Comparison of ENCODE assay signal across 13 cellular contexts in the genomic region with DNA sequence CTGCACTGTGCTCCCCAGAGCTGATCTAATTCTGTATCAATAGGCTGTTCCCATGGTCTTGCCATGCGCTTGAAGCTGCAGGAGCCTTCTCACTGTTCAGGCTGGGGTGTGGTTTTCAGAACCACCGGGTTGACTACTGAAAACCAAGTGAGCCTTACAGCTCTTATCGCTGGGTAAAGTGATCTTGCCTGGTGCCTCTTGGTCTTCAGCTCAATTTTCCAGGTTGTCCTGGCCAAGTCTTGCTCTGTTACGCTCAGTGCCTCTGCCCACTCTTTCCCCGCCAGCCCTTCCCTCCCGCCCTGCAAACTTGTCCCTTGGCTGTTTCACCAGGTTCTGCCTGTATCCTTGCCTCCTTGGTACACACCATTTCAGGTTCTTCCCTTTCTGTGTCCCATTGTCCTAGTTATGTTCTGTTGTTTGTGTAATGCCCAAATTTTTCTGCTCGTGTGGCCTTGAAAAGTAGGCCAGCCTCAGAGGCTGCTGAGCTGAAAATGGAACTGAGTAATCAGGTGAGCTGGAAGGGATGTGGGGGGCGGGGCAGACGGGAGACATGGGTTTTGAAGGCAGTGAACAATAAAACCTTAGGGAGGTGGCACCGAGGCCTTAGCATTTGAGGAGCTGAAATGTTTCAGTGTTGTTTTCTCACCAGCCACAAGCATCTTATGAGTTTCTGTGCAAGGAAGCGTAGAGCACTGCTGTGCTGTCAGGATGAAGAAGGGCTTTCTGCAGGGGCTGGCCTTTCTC. TPM values are rescaled to one million over a fixed set of nuclear protein-coding genes. Genes with fewer than 3 reads are reported as not detected.
A peak's percentile ranks its signal among the peaks of the same experiment; 100 is the strongest.
DNase-seq lines count a peak whose midpoint lies in the region; ATAC-seq, FAIRE-seq and TF ChIP-seq lines count a peak whose summit lies in the region.
"Had no signal": no experiment of that assay in that cellular context is flagged by ENCODE, and none has a peak within 500 bp of the region (broad histone marks: within the 10 kb centered on the region; RNA-seq: fewer than 3 reads in every experiment).

No MANE protein-coding gene starts in this region.

- intact Hi-C loops in CD4-positive, alpha-beta T cell (cut with DNase I, micrococcal nuclease) = no loop called here
- intact Hi-C loops in activated CD4-positive, alpha-beta T cell treated with anti-CD3 and anti-CD28 coated beads, Interleukin-2, amount 10 ng/mL, durations not matched to agents 24 days and 14 days (cut with micrococcal nuclease) = no loop called here
- intact Hi-C loops in mammary epithelial cell (cut with micrococcal nuclease) = no loop called here

- peak; percentile 67 for FAIRE-seq in GM12891 (lab: Jason Lieb, UNC)
- FAIRE-seq: GM18507 had no signal

- H3K4me2 ChIP-seq in mesenchymal stem cell (ENCODE audit: low read length, poor library complexity, severe bottlenecking) = no peak overlapping the region
- no peak overlapping the region for H3K4me2 ChIP-seq in mammary epithelial cell (ENCODE audit: insufficient read depth, low read depth, low read length)

- no peak overlapping the region for H4K91ac ChIP-seq in mesenchymal stem cell (ENCODE audit: low read length)

- no peak overlapping the region for H3K4ac ChIP-seq in mesenchymal stem cell (ENCODE audit: low read depth in 1 of 2, low read length in 2 of 2)

- H3K79me2 ChIP-seq in mammary epithelial cell (ENCODE audit: insufficient read depth, low read length) = peaks cover 19% of the 10 kb centered on the region

- no peaks in the 10 kb centered on the region for H3K9me3 Mint-ChIP-seq in CD4-positive, alpha-beta T cell
- no peaks in the 10 kb centered on the region for H3K9me3 Mint-ChIP-seq in activated CD4-positive, alpha-beta T cell treated with anti-CD3 and anti-CD28 coated beads, Interleukin-2, amount 10 ng/mL, durations not matched to agents 24 days and 14 days
- peaks cover 2% of the 10 kb centered on the region for H3K9me3 Mint-ChIP-seq in glutamatergic neuron (ENCODE audit: unreplicated experiment)
- H3K9me3 Mint-ChIP-seq: activated naive CD8-positive, alpha-beta T cell treated with anti-CD3 and anti-CD28 coated beads, Interleukin-2, amount 10 ng/mL, durations not matched to agents 7 days and 5 days had no signal

- no peak for TF ChIP-seq POLR2A in GM12891 (IDR thresholded peaks at IDR 0.05; ENCODE audit: low read depth, low read length)

- CTCF ChIA-PET in CD4-positive, alpha-beta T cell (lab: Charles Lee) = interaction anchor here (1.3 kb wide), 1 partner anchor 13 kb away, joined by 4 read pairs; no protein-coding TSS in a partner anchor
- CTCF ChIA-PET in mammary epithelial cell (lab: Charles Lee; ENCODE audit: low non-redundant PET) = no interaction called here

- no peak overlapping the region for H3K9ac ChIP-seq in mesenchymal stem cell (ENCODE audit: low read length)
- H3K9ac ChIP-seq in mammary epithelial cell (ENCODE audit: insufficient read depth, low read length) = no peak overlapping the region

- H3K4me1 ChIP-seq in mesenchymal stem cell (ENCODE audit: control insufficient read depth, insufficient read depth, low read depth, low read length) (peaks cover 12% of the 10 kb centered on the region), mammary epithelial cell (ENCODE audit: insufficient read depth, low read length) (peaks cover 13% of the 10 kb centered on the region)

- peak overlapping the region; percentile 72 for H3K27ac Mint-ChIP-seq in CD4-positive, alpha-beta T cell
- H3K27ac Mint-ChIP-seq in activated CD4-positive, alpha-beta T cell treated with anti-CD3 and anti-CD28 coated beads, Interleukin-2, amount 10 ng/mL, durations not matched to agents 24 days and 14 days = peak overlapping the region; percentile 59
- no peak overlapping the region for H3K27ac Mint-ChIP-seq in glutamatergic neuron (ENCODE audit: unreplicated experiment)
- H3K27ac Mint-ChIP-seq: activated naive CD8-positive, alpha-beta T cell treated with anti-CD3 and anti-CD28 coated beads, Interleukin-2, amount 10 ng/mL, durations not matched to agents 7 days and 5 days had no signal

- peak in 2 of 10 experiments; percentile 17 to 22 for DNase-seq in CD4-positive, alpha-beta T cell
- no peak for DNase-seq in GM12891 (ENCODE audit: insufficient read length, low spot score)
- no peak for DNase-seq in activated CD4-positive, alpha-beta T cell treated with anti-CD3 and anti-CD28 coated beads, Interleukin-2, amount 10 ng/mL, durations not matched to agents 24 days and 14 days
- DNase-seq in mesenchymal stem cell = no peak
- DNase-seq in glutamatergic neuron = no peak
- DNase-seq in KG1 (lab: John Stamatoyannopoulos, UW) = no peak
- no peak for DNase-seq in mammary epithelial cell
- DNase-seq: activated naive CD8-positive, alpha-beta T cell treated with anti-CD3 and anti-CD28 coated beads, Interleukin-2, amount 10 ng/mL, durations not matched to agents 7 days and 5 days; mesendoderm; NCI-H1436; NCI-H446 treated with DMSO at 0.1 percent for 48 hours had no signal

- H4K8ac ChIP-seq in mesenchymal stem cell (ENCODE audit: low read length) = peak overlapping the region; percentile 17

- peaks cover 82% of the 10 kb centered on the region for H3K36me3 Mint-ChIP-seq in CD4-positive, alpha-beta T cell (ENCODE audit: low read depth)
- peaks cover 63% of the 10 kb centered on the region for H3K36me3 Mint-ChIP-seq in activated CD4-positive, alpha-beta T cell treated with anti-CD3 and anti-CD28 coated beads, Interleukin-2, amount 10 ng/mL, durations not matched to agents 24 days and 14 days (ENCODE audit: low read depth)
- no peaks in the 10 kb centered on the region for H3K36me3 Mint-ChIP-seq in glutamatergic neuron (ENCODE audit: unreplicated experiment)

- peaks cover 22% of the 10 kb centered on the region for H3K79me1 ChIP-seq in mesenchymal stem cell (replicated peaks; ENCODE audit: low read length, poor library complexity, severe bottlenecking)

- no peak overlapping the region for H3K14ac ChIP-seq in mesenchymal stem cell (ENCODE audit: low read length in 2 of 2)

- dilution Hi-C loops in mammary epithelial cell (cut with HindIII; ENCODE audit: low sequenced_read_pairs) = no loop called here

- H3K4me1 Mint-ChIP-seq in CD4-positive, alpha-beta T cell (ENCODE audit: low read depth) = peaks cover 19% of the 10 kb centered on the region
- peaks cover 15% of the 10 kb centered on the region for H3K4me1 Mint-ChIP-seq in activated CD4-positive, alpha-beta T cell treated with anti-CD3 and anti-CD28 coated beads, Interleukin-2, amount 10 ng/mL, durations not matched to agents 24 days and 14 days
- no peaks in the 10 kb centered on the region for H3K4me1 Mint-ChIP-seq in glutamatergic neuron (ENCODE audit: low read depth, unreplicated experiment)

- no peak overlapping the region for H2BK120ac ChIP-seq in mesenchymal stem cell (ENCODE audit: low read depth, low read length)

- H3K4me3 ChIP-seq in mesenchymal stem cell (ENCODE audit: insufficient read depth in 1 of 2, low read depth in 1 of 2, low read length in 2 of 2) (no peak overlapping the region), mammary epithelial cell (replicated peaks in 1 of 3; ENCODE audit: insufficient read depth in 1 of 3, low read depth in 2 of 3, low read length in 3 of 3) (no peak overlapping the region)
- H3K4me3 ChIP-seq: coronary artery had no signal

- H3K27me3 Mint-ChIP-seq in CD4-positive, alpha-beta T cell = no peaks in the 10 kb centered on the region
- H3K27me3 Mint-ChIP-seq in activated CD4-positive, alpha-beta T cell treated with anti-CD3 and anti-CD28 coated beads, Interleukin-2, amount 10 ng/mL, durations not matched to agents 24 days and 14 days = no peaks in the 10 kb centered on the region
- H3K27me3 Mint-ChIP-seq in glutamatergic neuron (ENCODE audit: unreplicated experiment) = peaks cover 3% of the 10 kb centered on the region
- H3K27me3 Mint-ChIP-seq: activated naive CD8-positive, alpha-beta T cell treated with anti-CD3 and anti-CD28 coated beads, Interleukin-2, amount 10 ng/mL, durations not matched to agents 7 days and 5 days had no signal

- no peak overlapping the region for H3K27ac ChIP-seq in CD4-positive, alpha-beta T cell (ENCODE audit: low read depth, low read length)
- H3K27ac ChIP-seq in mesenchymal stem cell (ENCODE audit: low read length, poor library complexity, severe bottlenecking) (no peak overlapping the region), mammary epithelial cell (ENCODE audit: insufficient read depth, low read depth, low read length) (no peak overlapping the region)
- H3K27ac ChIP-seq: coronary artery had no signal

- no peak for TF ChIP-seq CTCF in CD4-positive, alpha-beta T cell (IDR thresholded peaks at IDR 0.05)
- no peak for TF ChIP-seq CTCF in glutamatergic neuron (IDR thresholded peaks at IDR 0.05; ENCODE audit: partially characterized antibody, unreplicated experiment)
- TF ChIP-seq CTCF in mammary epithelial cell (conservative IDR thresholded peaks at IDR 0.05 in 1 of 2, IDR thresholded peaks at IDR 0.05 in 1 of 2; ENCODE audit: extremely low read depth in 1 of 2, insufficient read depth in 1 of 2, low read depth in 1 of 2, low read length in 2 of 2) = no peak

- no peaks in the 10 kb centered on the region for H3K27me3 ChIP-seq in CD4-positive, alpha-beta T cell (ENCODE audit: control insufficient read depth, insufficient read depth, low read length)
- H3K27me3 ChIP-seq in mesenchymal stem cell (ENCODE audit: control insufficient read depth in 1 of 2, insufficient read depth in 1 of 2, low read length in 2 of 2) = no peaks in the 10 kb centered on the region
- no peaks in the 10 kb centered on the region for H3K27me3 ChIP-seq in mammary epithelial cell (ENCODE audit: insufficient read depth, low read length)

- ATAC-seq in CD4-positive, alpha-beta T cell (ENCODE audit: poor library complexity) = no peak

- no peak overlapping the region for H3K23ac ChIP-seq in mesenchymal stem cell (ENCODE audit: low read length in 2 of 2)

- H2BK5ac ChIP-seq in mesenchymal stem cell (ENCODE audit: low read depth, low read length, poor library complexity, severe bottlenecking) = no peak overlapping the region

- H2AFZ ChIP-seq in mesenchymal stem cell (ENCODE audit: low read depth, low read length) = no peak overlapping the region
- no peak overlapping the region for H2AFZ ChIP-seq in mammary epithelial cell (ENCODE audit: low read depth, low read length)

- no peaks in the 10 kb centered on the region for H4K20me1 ChIP-seq in mammary epithelial cell (ENCODE audit: insufficient read depth, low read length)

- POLR2A ChIA-PET in CD4-positive, alpha-beta T cell (lab: Charles Lee) = interaction anchor here (1.4 kb wide), 1 partner anchor 11 kb away, joined by 4 read pairs; the partner anchor contains the start of gene PEX26

- H2BK12ac ChIP-seq in mesenchymal stem cell (ENCODE audit: low read length in 2 of 2) = no peak overlapping the region

- 98% methylated on average over 11 of the region's 11 CpGs for WGBS in mesenchymal stem cell
- WGBS in mammary epithelial cell (ENCODE audit: low coverage, missing lambda C conversion rate) = 97% methylated on average over 9 of the region's 11 CpGs

- no peak overlapping the region for H3K4me3 Mint-ChIP-seq in CD4-positive, alpha-beta T cell
- no peak overlapping the region for H3K4me3 Mint-ChIP-seq in activated CD4-positive, alpha-beta T cell treated with anti-CD3 and anti-CD28 coated beads, Interleukin-2, amount 10 ng/mL, durations not matched to agents 24 days and 14 days
- no peak overlapping the region for H3K4me3 Mint-ChIP-seq in glutamatergic neuron (ENCODE audit: unreplicated experiment)
- H3K4me3 Mint-ChIP-seq: activated naive CD8-positive, alpha-beta T cell treated with anti-CD3 and anti-CD28 coated beads, Interleukin-2, amount 10 ng/mL, durations not matched to agents 7 days and 5 days had no signal

- no peaks in the 10 kb centered on the region for H3K9me3 ChIP-seq in CD4-positive, alpha-beta T cell (ENCODE audit: control insufficient read depth, low read length)
- H3K9me3 ChIP-seq in mesenchymal stem cell (ENCODE audit: control insufficient read depth, low read length) = no peaks in the 10 kb centered on the region
- H3K9me3 ChIP-seq in mammary epithelial cell (replicated peaks; ENCODE audit: insufficient read depth, low read length) = no peaks in the 10 kb centered on the region

- no TSS peak for BruUV-seq in mammary epithelial cell (replicated peaks; lab: Mats Ljungman, UMichigan)

- peaks cover 45 to 63% of the 10 kb centered on the region in 2 experiments for H3K36me3 ChIP-seq in mesenchymal stem cell (ENCODE audit: control insufficient read depth in 1 of 2, insufficient read depth in 2 of 2, low read depth in 1 of 2, low read length in 2 of 2)
- peaks cover 15% of the 10 kb centered on the region for H3K36me3 ChIP-seq in mammary epithelial cell (ENCODE audit: insufficient read depth, low read length)

- no peak overlapping the region for H3K18ac ChIP-seq in mesenchymal stem cell (ENCODE audit: low read depth in 1 of 2, low read length in 2 of 2)

- in situ Hi-C loops in mammary epithelial cell (cut with MboI; ENCODE audit: low sequenced_read_pairs in 2 of 2) = no loop called here

- no peak overlapping the region for H2AK5ac ChIP-seq in mesenchymal stem cell (ENCODE audit: low read length, severe bottlenecking)

- no peak overlapping the region for H2BK15ac ChIP-seq in mesenchymal stem cell (ENCODE audit: low read depth, poor library complexity, severe bottlenecking)

RNA-seq across cellular contexts. Expression of gene PEX26, which starts 11.2 kb away (rescaled TPM):
- total RNA-seq in CD4-positive, alpha-beta T cell = 10 to 100 TPM; 19.6 to 20.8 TPM
- 25.1 TPM for polyA plus RNA-seq in GM12891 (2012; ENCODE audit: low read depth, missing spikeins)
- total RNA-seq in activated CD4-positive, alpha-beta T cell treated with anti-CD3 and anti-CD28 coated beads, Interleukin-2, amount 10 ng/mL, durations not matched to agents 24 days and 14 days = 53.5 and 54.0 TPM in 2 replicates
- 19.3 TPM for polyA plus RNA-seq in mesenchymal stem cell (2013, experiment 1 of 2)
- polyA plus RNA-seq in mesenchymal stem cell (2013, experiment 2 of 2) = 19.2 TPM
- total RNA-seq in glutamatergic neuron (ENCODE audit: unreplicated experiment) (49.8 TPM), mammary epithelial cell (10 to 100 TPM; 26.5 to 35.1 TPM)
- 20.1 TPM for polyA plus RNA-seq in mammary epithelial cell
- 62.6 TPM for polyA minus RNA-seq in mammary epithelial cell

RNA-seq across cellular contexts. Expression of gene TUBA8, which starts 21.6 kb away (rescaled TPM):
- 1 to 10 TPM in 1 of 2 experiments, under 1 TPM in 1; 0.47 to 1.1 TPM for total RNA-seq in CD4-positive, alpha-beta T cell
- 17.9 TPM for polyA plus RNA-seq in GM12891 (2012; ENCODE audit: low read depth, missing spikeins)
- 1.2 and 1.7 TPM in 2 replicates for total RNA-seq in activated CD4-positive, alpha-beta T cell treated with anti-CD3 and anti-CD28 coated beads, Interleukin-2, amount 10 ng/mL, durations not matched to agents 24 days and 14 days
- polyA plus RNA-seq in mesenchymal stem cell (2013, experiment 1 of 2) = 0.65 TPM
- polyA plus RNA-seq in mesenchymal stem cell (2013, experiment 2 of 2) = 0.51 TPM
- total RNA-seq in glutamatergic neuron (ENCODE audit: unreplicated experiment) (3.7 TPM), mammary epithelial cell (under 1 TPM; 0.19 to 0.33 TPM)
- polyA plus RNA-seq in mammary epithelial cell = 0.65 TPM
- not detected for polyA minus RNA-seq in mammary epithelial cell
